Comparison of ENCODE assay signal across 11 cellular contexts in the genomic region with DNA sequence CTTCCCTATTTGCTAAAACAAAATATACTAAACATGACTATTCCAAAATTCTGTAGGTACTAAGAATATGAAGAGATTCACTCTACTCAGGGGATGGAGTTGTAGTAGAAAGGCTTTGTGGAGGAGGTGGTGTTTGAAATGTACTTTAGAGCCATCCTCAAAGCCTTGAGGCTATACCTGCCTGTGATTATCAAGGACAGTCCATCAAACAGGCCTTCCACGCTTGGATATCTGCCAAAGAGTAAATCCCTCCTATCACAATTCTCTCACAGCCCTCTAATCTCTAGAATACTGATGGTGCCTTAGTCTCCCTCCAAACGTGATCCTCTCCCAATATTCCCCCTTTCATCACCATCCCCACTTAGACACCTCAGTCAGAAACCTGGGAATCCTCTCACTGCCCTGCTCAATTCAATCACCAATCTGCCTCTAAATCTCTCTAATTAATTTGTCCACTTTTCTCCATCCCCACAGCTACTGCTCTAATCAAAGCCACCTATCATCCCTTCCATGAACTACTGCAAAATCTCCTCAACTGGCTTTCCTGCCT. TPM values are rescaled to one million over a fixed set of nuclear protein-coding genes. Genes with fewer than 3 reads are reported as not detected.
DNase-seq lines count a peak whose midpoint lies in the region; ATAC-seq and TF ChIP-seq lines count a peak whose summit lies in the region.
"Had no signal": no experiment of that assay in that cellular context is flagged by ENCODE, and none has a peak within 500 bp of the region (broad histone marks: within the 10 kb centered on the region; RNA-seq: fewer than 3 reads in every experiment).

No MANE protein-coding gene starts in this region.

- no peak for ATAC-seq in activated CD8-positive, alpha-beta T cell treated with anti-CD3 and anti-CD28 coated beads, Interleukin-2, amount 10 ng/mL, durations not matched to agents 7 days and 5 days
- ATAC-seq in GM18517 (IDR thresholded peaks at IDR 0.05; ENCODE audit: unreplicated experiment), result no peak

- no peaks in the 10 kb centered on the region for H3F3A ChIP-seq in Loucy (ENCODE audit: low read depth)
- peaks cover 17% of the 10 kb centered on the region for H3F3A ChIP-seq in neural progenitor cell (ENCODE audit: low read depth)

- peaks cover 71% of the 10 kb centered on the region for H3K4me1 Mint-ChIP-seq in activated CD8-positive, alpha-beta T cell treated with anti-CD3 and anti-CD28 coated beads, Interleukin-2, amount 10 ng/mL, durations not matched to agents 7 days and 5 days (ENCODE audit: low read depth)
- H3K4me1 Mint-ChIP-seq in neural progenitor cell, result peaks cover 20% of the 10 kb centered on the region

- H3K9ac ChIP-seq in Loucy (ENCODE audit: low read depth, low read length, poor library complexity, severe bottlenecking) (no peak overlapping the region), neural progenitor cell (no peak overlapping the region), mammary epithelial cell (ENCODE audit: insufficient read depth, low read length) (no peak overlapping the region)

- peaks cover 72% of the 10 kb centered on the region for H3K36me3 Mint-ChIP-seq in activated CD8-positive, alpha-beta T cell treated with anti-CD3 and anti-CD28 coated beads, Interleukin-2, amount 10 ng/mL, durations not matched to agents 7 days and 5 days (ENCODE audit: low read depth)
- peaks cover 15% of the 10 kb centered on the region for H3K36me3 Mint-ChIP-seq in neural progenitor cell

- H3K4me1 ChIP-seq in Loucy (ENCODE audit: insufficient read depth, low read length, poor library complexity, severe bottlenecking) (peaks cover 23% of the 10 kb centered on the region), neural progenitor cell (peaks cover 19% of the 10 kb centered on the region), mammary epithelial cell (ENCODE audit: insufficient read depth, low read length) (peaks cover 4% of the 10 kb centered on the region)
- H3K4me1 ChIP-seq: SJSA1 had no signal

- peak; percentile 21 to 71 for DNase-seq in NCI-H524 (lab: John Stamatoyannopoulos, UW)
- DNase-seq in NCI-H524 treated with DMSO at 0.1 percent for 48 hours (lab: John Stamatoyannopoulos, UW), result no peak
- no peak for DNase-seq in activated CD8-positive, alpha-beta T cell treated with anti-CD3 and anti-CD28 coated beads, Interleukin-2, amount 10 ng/mL, durations not matched to agents 7 days and 5 days
- DNase-seq in neural progenitor cell (ENCODE audit: low spot score), result no peak
- DNase-seq in mammary epithelial cell, result no peak
- no peak for DNase-seq in NCI-H2196 (lab: John Stamatoyannopoulos, UW; ENCODE audit: unreplicated experiment)
- DNase-seq: activated CD4-positive, alpha-beta T cell treated with anti-CD3 and anti-CD28 coated beads, Interleukin-2, amount 50 U/mL, for 1 hour; effector memory CD4-positive, alpha-beta T cell had no signal

- peak overlapping the region; percentile 68 for H3K27ac Mint-ChIP-seq in activated CD8-positive, alpha-beta T cell treated with anti-CD3 and anti-CD28 coated beads, Interleukin-2, amount 10 ng/mL, durations not matched to agents 7 days and 5 days
- H3K27ac Mint-ChIP-seq in neural progenitor cell, result peak overlapping the region; percentile 76

- H3K9me3 ChIP-seq in Loucy (ENCODE audit: insufficient read depth, low read depth, low read length) (no peaks in the 10 kb centered on the region), neural progenitor cell (ENCODE audit: low read depth) (no peaks in the 10 kb centered on the region), mammary epithelial cell (replicated peaks; ENCODE audit: insufficient read depth, low read length) (no peaks in the 10 kb centered on the region)
- H3K9me3 ChIP-seq: SJSA1 had no signal

- intact Hi-C loops in mammary epithelial cell (cut with micrococcal nuclease), result loop anchor here (1.0 kb wide), 1 partner anchor 11 kb away; no protein-coding TSS in a partner anchor

- H3K4me3 Mint-ChIP-seq in activated CD8-positive, alpha-beta T cell treated with anti-CD3 and anti-CD28 coated beads, Interleukin-2, amount 10 ng/mL, durations not matched to agents 7 days and 5 days, result no peak overlapping the region
- H3K4me3 Mint-ChIP-seq in neural progenitor cell, result no peak overlapping the region

- TF ChIP-seq CTCF in Loucy (conservative IDR thresholded peaks at IDR 0.05; ENCODE audit: low read length), result no peak
- no peak for TF ChIP-seq CTCF in neural progenitor cell (IDR thresholded peaks at IDR 0.05)
- TF ChIP-seq CTCF in mammary epithelial cell (conservative IDR thresholded peaks at IDR 0.05 in 1 of 2, IDR thresholded peaks at IDR 0.05 in 1 of 2; ENCODE audit: extremely low read depth in 1 of 2, insufficient read depth in 1 of 2, low read depth in 1 of 2, low read length in 2 of 2), result no peak

- H3K36me3 ChIP-seq in Loucy (ENCODE audit: insufficient read depth, low read length) (peaks cover 6% of the 10 kb centered on the region; the same call in 1 of the 2 replicates), neural progenitor cell (no peaks in the 10 kb centered on the region), mammary epithelial cell (ENCODE audit: insufficient read depth, low read length) (no peaks in the 10 kb centered on the region)

- CTCF ChIA-PET in activated CD8-positive, alpha-beta T cell treated with anti-CD3 and anti-CD28 coated beads, Interleukin-2, amount 10 ng/mL, durations not matched to agents 7 days and 5 days (lab: Charles Lee), result interaction anchor here (0.8 to 5.9 kb wide), 3 partner anchors 13 to 121 kb away, joined by 4 to 46 read pairs (median 13); a partner anchor contains a TSS
- CTCF ChIA-PET in mammary epithelial cell (lab: Charles Lee; ENCODE audit: low non-redundant PET), result no interaction called here

- H3K4me3 ChIP-seq in Loucy (ENCODE audit: low read length, poor library complexity, severe bottlenecking) (no peak overlapping the region), neural progenitor cell (peak overlapping the region; percentile 12), mammary epithelial cell (replicated peaks in 1 of 3; ENCODE audit: insufficient read depth in 1 of 3, low read depth in 2 of 3, low read length in 3 of 3) (no peak overlapping the region)
- H3K4me3 ChIP-seq: SJSA1 had no signal

- H2AFZ ChIP-seq in Loucy (ENCODE audit: low read length) (no peak overlapping the region), neural progenitor cell (replicated peaks) (no peak overlapping the region), mammary epithelial cell (ENCODE audit: low read depth, low read length) (no peak overlapping the region)

- H3K9me2 ChIP-seq in Loucy (replicated peaks; ENCODE audit: low read depth, low read length), result no peaks in the 10 kb centered on the region

- 11% methylated on average over 2 of the region's 2 CpGs for WGBS in mammary epithelial cell (ENCODE audit: low coverage, missing lambda C conversion rate)

- in situ Hi-C loops in mammary epithelial cell (cut with MboI; ENCODE audit: low sequenced_read_pairs in 2 of 2), result no loop called here

- no peaks in the 10 kb centered on the region for H3K27me3 Mint-ChIP-seq in activated CD8-positive, alpha-beta T cell treated with anti-CD3 and anti-CD28 coated beads, Interleukin-2, amount 10 ng/mL, durations not matched to agents 7 days and 5 days (ENCODE audit: low read depth)
- H3K27me3 Mint-ChIP-seq in neural progenitor cell (ENCODE audit: insufficient read depth, low read depth), result no peaks in the 10 kb centered on the region

- peaks cover 97% of the 10 kb centered on the region for H3K79me2 ChIP-seq in Loucy (ENCODE audit: insufficient read depth, low read length)
- peaks cover 98% of the 10 kb centered on the region for H3K79me2 ChIP-seq in neural progenitor cell (ENCODE audit: low read depth)
- peaks cover 90% of the 10 kb centered on the region for H3K79me2 ChIP-seq in mammary epithelial cell (ENCODE audit: insufficient read depth, low read length)

- BruUV-seq in mammary epithelial cell (replicated peaks; lab: Mats Ljungman, UMichigan), result no TSS peak

- H3K27ac ChIP-seq in neural progenitor cell (peak overlapping the region; percentile 85), mammary epithelial cell (ENCODE audit: insufficient read depth, low read depth, low read length) (no peak overlapping the region)
- H3K27ac ChIP-seq: SJSA1 had no signal

- POLR2A ChIA-PET in activated CD8-positive, alpha-beta T cell treated with anti-CD3 and anti-CD28 coated beads, Interleukin-2, amount 10 ng/mL, durations not matched to agents 7 days and 5 days (lab: Charles Lee), result interaction anchor here (1.7 kb wide), 1 partner anchor 11 kb away, joined by 4 read pairs; no protein-coding TSS in a partner anchor

- H4K20me1 ChIP-seq in Loucy (ENCODE audit: insufficient read depth, low read length, poor library complexity, severe bottlenecking) (peaks cover 55% of the 10 kb centered on the region), neural progenitor cell (ENCODE audit: low read depth) (peaks cover 56% of the 10 kb centered on the region), mammary epithelial cell (ENCODE audit: insufficient read depth, low read length) (no peaks in the 10 kb centered on the region)

- no peaks in the 10 kb centered on the region for H3K9me3 Mint-ChIP-seq in activated CD8-positive, alpha-beta T cell treated with anti-CD3 and anti-CD28 coated beads, Interleukin-2, amount 10 ng/mL, durations not matched to agents 7 days and 5 days (ENCODE audit: insufficient read depth)
- peaks cover 6% of the 10 kb centered on the region for H3K9me3 Mint-ChIP-seq in neural progenitor cell

- H3K4me2 ChIP-seq in Loucy (ENCODE audit: low read depth, low read length, poor library complexity, severe bottlenecking) (peak overlapping the region; percentile 14), neural progenitor cell (peak overlapping the region; percentile 64), mammary epithelial cell (ENCODE audit: insufficient read depth, low read depth, low read length) (no peak overlapping the region)

- dilution Hi-C loops in mammary epithelial cell (cut with HindIII; ENCODE audit: low sequenced_read_pairs), result no loop called here

- H3K27me3 ChIP-seq in Loucy (ENCODE audit: insufficient read depth, low read length, poor library complexity, severe bottlenecking), result no peaks in the 10 kb centered on the region
- H3K27me3 ChIP-seq in neural progenitor cell, result no peaks in the 10 kb centered on the region
- no peaks in the 10 kb centered on the region for H3K27me3 ChIP-seq in mammary epithelial cell (ENCODE audit: insufficient read depth, low read length)
- H3K27me3 ChIP-seq: SJSA1 had no signal

RNA-seq across cellular contexts. Expression of a gene that starts 13.1 kb away (rescaled TPM):
- total RNA-seq in activated CD8-positive, alpha-beta T cell treated with anti-CD3 and anti-CD28 coated beads, Interleukin-2, amount 10 ng/mL, durations not matched to agents 7 days and 5 days, result 100 to 1,000 TPM; 209 to 243 TPM
- total RNA-seq in neural progenitor cell (ENCODE audit: low replicate concordance) (26.6 and 28.5 TPM in 2 replicates), mammary epithelial cell (10 to 100 TPM; 23.7 to 29.1 TPM)
- 15.1 TPM for polyA plus RNA-seq in mammary epithelial cell
- polyA minus RNA-seq in mammary epithelial cell, result 71.3 TPM

Comparison
In these comparisons a context has a peak if more than half of its experiments do, and no peak if none do; other contexts are left out.
1. DNase-seq: peak in NCI-H524 (2 of 2); none in NCI-H524 treated with DMSO at 0.1 percent for 48 hours (single experiment), activated CD8-positive, alpha-beta T cell treated with anti-CD3 and anti-CD28 coated beads, Interleukin-2, amount 10 ng/mL, durations not matched to agents 7 days and 5 days (single experiment), neural progenitor cell (single experiment), mammary epithelial cell (single experiment) and NCI-H2196 (single experiment).